ENCODE assay signal across 10 cellular contexts in genomic region chr21:45319461-45320211, GRCh38. TPM values are rescaled to one million over a fixed set of nuclear protein-coding genes. Genes with fewer than 3 reads are reported as not detected.
DNase-seq lines count a peak whose midpoint lies in the region; ATAC-seq, FAIRE-seq and TF ChIP-seq lines count a peak whose summit lies in the region.
"Had no signal": no experiment of that assay in that cellular context is flagged by ENCODE, and none has a peak within 500 bp of the region (broad histone marks: within the 10 kb centered on the region; RNA-seq: fewer than 3 reads in every experiment).

No MANE protein-coding gene starts in this region.

- no peak overlapping the region for H3K23ac ChIP-seq in H1 (ENCODE audit: insufficient read length)

- H3K4ac ChIP-seq in H1 (replicated peaks; ENCODE audit: insufficient read length, low read depth, low read length) = no peak overlapping the region

- H2BK15ac ChIP-seq in H1 (ENCODE audit: low read length) = no peak overlapping the region; the same call in 1 of the 2 replicates

- peak in 1 of 2 experiments; percentile 33; a peak in 2 of 4 replicates for TF ChIP-seq RAD21 in H1 (IDR thresholded peaks at IDR 0.05 in 1 of 2, conservative IDR thresholded peaks at IDR 0.05 in 1 of 2; ENCODE audit: low read depth in 2 of 2, low read length in 2 of 2)

- no peak overlapping the region for H3K14ac ChIP-seq in H1 (ENCODE audit: insufficient read length)

- no peak overlapping the region for H3K4me3 ChIP-seq in NT2/D1 (ENCODE audit: insufficient read length, low read depth)
- no peak overlapping the region for H3K4me3 ChIP-seq in H1 (ENCODE audit: extremely low read depth in 1 of 4, insufficient read depth in 2 of 4, low read depth in 3 of 4, low read length in 4 of 4)
- no peak overlapping the region for H3K4me3 ChIP-seq in mucosa of rectum (ENCODE audit: low read length in 2 of 2)
- no peak overlapping the region for H3K4me3 ChIP-seq in upper lobe of right lung
- H3K4me3 ChIP-seq: hepatocyte had no signal

- H2BK120ac ChIP-seq in H1 (replicated peaks; ENCODE audit: low read depth, low read length) = no peak overlapping the region

- DNase-seq in NT2/D1 (ENCODE audit: low read depth, low spot score) (no peak), H1 (ENCODE audit: low read depth in 1 of 2, low spot score in 2 of 2) (no peak), upper lobe of right lung (peak; percentile 67)
- DNase-seq in activated T-helper 1 cell treated with anti-CD3 and anti-CD28 coated beads, Interleukin-12 subunit alpha, Interleukin-12 subunit beta, Interleukin-2, Interleukin-4 antibody, amounts not matched to agents 30 ng/mL and 10 ng/mL and 1 ng/mL, durations not matched to agents 14 hours and 24 hours and 36 hours (ENCODE audit: low spot score) = no peak
- DNase-seq in central memory CD4-positive, alpha-beta T cell = no peak
- DNase-seq: NCI-H1048 had no signal

- intact Hi-C loops in upper lobe of right lung (cut with DNase I) = no loop called here
- intact Hi-C loops in activated T-helper 1 cell treated with anti-CD3 and anti-CD28 coated beads, Interleukin-12 subunit alpha, Interleukin-12 subunit beta, Interleukin-2, Interleukin-4 antibody, amounts not matched to agents 30 ng/mL and 10 ng/mL and 1 ng/mL, durations not matched to agents 14 hours and 24 hours and 36 hours (cut with micrococcal nuclease) = no loop called here

- H2AK5ac ChIP-seq in H1 (ENCODE audit: low read depth, low read length) = no peak overlapping the region; the same call in 1 of the 2 replicates

- no peak for FAIRE-seq in H1 (lab: Jason Lieb, UNC)

- WGBS in H1 (ENCODE audit: extremely low coverage in 1 of 2, insufficient coverage in 1 of 2, insufficient read length in 1 of 2, insufficient replicate concordance in 2 of 2, low coverage in 1 of 2, low lambda C conversion rate in 2 of 2, missing lambda C conversion rate in 1 of 2), 2 experiments = 91% methylated on average over 23 of the region's 23 CpGs; no CpG with 5 or more reads in 1 of the 2 experiments

- H3K27ac Mint-ChIP-seq in activated T-helper 1 cell treated with anti-CD3 and anti-CD28 coated beads, Interleukin-12 subunit alpha, Interleukin-12 subunit beta, Interleukin-2, Interleukin-4 antibody, amounts not matched to agents 30 ng/mL and 10 ng/mL and 1 ng/mL, durations not matched to agents 14 hours and 24 hours and 36 hours = no peak overlapping the region
- H3K27ac Mint-ChIP-seq: T-helper 1 cell treated with Interleukin-12 subunit alpha and Interleukin-12 subunit beta and Interleukin-4 antibody, amounts not matched to agents 30 μg/mL and 1 μg/mL, for 36 hours had no signal

- TF ChIP-seq CTCF in H1 (IDR thresholded peaks at IDR 0.05; ENCODE audit: control extremely low read depth in 1 of 3, insufficient read depth in 1 of 3, low read depth in 1 of 3, low read length in 3 of 3) = peak in 2 of 3 experiments; percentile 1 to 5; a peak in 2 of 4 replicates
- peak; percentile 20 for TF ChIP-seq CTCF in upper lobe of right lung (IDR thresholded peaks at IDR 0.05)

- no peaks in the 10 kb centered on the region for H3K36me3 Mint-ChIP-seq in activated T-helper 1 cell treated with anti-CD3 and anti-CD28 coated beads, Interleukin-12 subunit alpha, Interleukin-12 subunit beta, Interleukin-2, Interleukin-4 antibody, amounts not matched to agents 30 ng/mL and 10 ng/mL and 1 ng/mL, durations not matched to agents 14 hours and 24 hours and 36 hours (ENCODE audit: low read depth)

- H2BK12ac ChIP-seq in H1 (ENCODE audit: low read depth, low read length) = no peak overlapping the region

- no peak overlapping the region for H4K5ac ChIP-seq in H1 (ENCODE audit: insufficient read length, low read depth, low read length)

- H2AFZ ChIP-seq in H1 (ENCODE audit: low read length) = no peak overlapping the region
- H2AFZ ChIP-seq: hepatocyte had no signal

- TF ChIP-seq POLR2A in H1 (IDR thresholded peaks at IDR 0.05; ENCODE audit: control extremely low read depth in 1 of 2, low read depth in 2 of 2, low read length in 2 of 2) = no peak

- CTCF ChIA-PET in H1 (lab: Charles Lee; ENCODE audit: partially characterized antibody) = interaction anchor here (1.0 to 1.9 kb wide), 8 partner anchors 11 to 236 kb away, joined by 3 to 12 read pairs (median 5); no protein-coding TSS in a partner anchor

- H3K27me3 ChIP-seq in NT2/D1 (ENCODE audit: insufficient read depth, insufficient read length) (no peaks in the 10 kb centered on the region), H1 (replicated peaks in 1 of 4; ENCODE audit: control insufficient read depth in 3 of 4, extremely low read depth in 1 of 4, insufficient read depth in 3 of 4, low read length in 3 of 4) (no peaks in the 10 kb centered on the region), mucosa of rectum (ENCODE audit: control insufficient read depth in 2 of 2, insufficient read depth in 2 of 2, low read length in 2 of 2) (no peaks in the 10 kb centered on the region), upper lobe of right lung (no peaks in the 10 kb centered on the region)
- H3K27me3 ChIP-seq: hepatocyte had no signal

- no peaks in the 10 kb centered on the region for H3K9me3 ChIP-seq in NT2/D1 (ENCODE audit: insufficient read depth, low read length)
- no peaks in the 10 kb centered on the region for H3K9me3 ChIP-seq in H1 (ENCODE audit: insufficient read depth in 2 of 2, low read depth in 1 of 2, low read length in 1 of 2)
- H3K9me3 ChIP-seq in mucosa of rectum (ENCODE audit: control insufficient read depth in 2 of 2, low read length in 2 of 2) = no peaks in the 10 kb centered on the region
- no peaks in the 10 kb centered on the region for H3K9me3 ChIP-seq in upper lobe of right lung

- ATAC-seq in upper lobe of right lung = peak; percentile 49
- ATAC-seq in GM18858 (IDR thresholded peaks at IDR 0.05; ENCODE audit: unreplicated experiment) = no peak

- H3K4me1 Mint-ChIP-seq in activated T-helper 1 cell treated with anti-CD3 and anti-CD28 coated beads, Interleukin-12 subunit alpha, Interleukin-12 subunit beta, Interleukin-2, Interleukin-4 antibody, amounts not matched to agents 30 ng/mL and 10 ng/mL and 1 ng/mL, durations not matched to agents 14 hours and 24 hours and 36 hours (ENCODE audit: low read depth) = no peaks in the 10 kb centered on the region

- no peak overlapping the region for H2BK20ac ChIP-seq in H1 (ENCODE audit: low read length)

- no peak overlapping the region for H2BK5ac ChIP-seq in H1 (ENCODE audit: low read depth, low read length)

- no peak overlapping the region for H3K4me3 Mint-ChIP-seq in activated T-helper 1 cell treated with anti-CD3 and anti-CD28 coated beads, Interleukin-12 subunit alpha, Interleukin-12 subunit beta, Interleukin-2, Interleukin-4 antibody, amounts not matched to agents 30 ng/mL and 10 ng/mL and 1 ng/mL, durations not matched to agents 14 hours and 24 hours and 36 hours
- H3K4me3 Mint-ChIP-seq: T-helper 1 cell treated with Interleukin-12 subunit alpha and Interleukin-12 subunit beta and Interleukin-4 antibody, amounts not matched to agents 30 μg/mL and 1 μg/mL, for 36 hours had no signal

- H3K27me3 Mint-ChIP-seq in activated T-helper 1 cell treated with anti-CD3 and anti-CD28 coated beads, Interleukin-12 subunit alpha, Interleukin-12 subunit beta, Interleukin-2, Interleukin-4 antibody, amounts not matched to agents 30 ng/mL and 10 ng/mL and 1 ng/mL, durations not matched to agents 14 hours and 24 hours and 36 hours (ENCODE audit: insufficient read depth) = peaks cover 12% of the 10 kb centered on the region

- H3K27ac ChIP-seq in H1 (ENCODE audit: low read depth, low read length) (no peak overlapping the region), mucosa of rectum (ENCODE audit: low read depth in 2 of 2, low read length in 2 of 2) (peak overlapping the region; percentile 54 to 77), upper lobe of right lung (peak overlapping the region; percentile 85)

- no peaks in the 10 kb centered on the region for H4K20me1 ChIP-seq in H1 (replicated peaks in 1 of 2; ENCODE audit: control insufficient read depth in 1 of 2, insufficient read depth in 2 of 2, low read length in 2 of 2)

- H3K23me2 ChIP-seq in H1 (ENCODE audit: low read depth, low read length) = no peaks in the 10 kb centered on the region

- H4K8ac ChIP-seq in H1 (ENCODE audit: extremely low read depth, insufficient read depth, low read length) = peak overlapping the region; percentile 75; the same call in 1 of the 2 replicates

- H3K79me2 ChIP-seq in H1 (ENCODE audit: control insufficient read depth in 1 of 2, insufficient read depth in 2 of 2, low read length in 2 of 2) = no peaks in the 10 kb centered on the region
- H3K79me2 ChIP-seq: hepatocyte had no signal

- POLR2A ChIA-PET in H1 (lab: Charles Lee; ENCODE audit: partially characterized antibody) = interaction anchor here (1.0 kb wide), 1 partner anchor 46 kb away, joined by 3 read pairs; no protein-coding TSS in a partner anchor

- no peak for TF ChIP-seq EP300 in H1 (IDR thresholded peaks at IDR 0.05; ENCODE audit: borderline replicate concordance in 1 of 2, low read depth in 2 of 2, low read length in 2 of 2)

- H3K56ac ChIP-seq in H1 (replicated peaks; ENCODE audit: insufficient read length, low read depth, low read length) = no peak overlapping the region

- no peak overlapping the region for H4K91ac ChIP-seq in H1 (replicated peaks; ENCODE audit: insufficient read length, low read length)

- H3K79me1 ChIP-seq in H1 (ENCODE audit: low read depth, low read length) = no peaks in the 10 kb centered on the region

- H3K36me3 ChIP-seq in NT2/D1 (ENCODE audit: insufficient read depth, insufficient read length, low read length) (no peaks in the 10 kb centered on the region), H1 (ENCODE audit: control insufficient read depth in 2 of 4, insufficient read depth in 4 of 4, low read length in 3 of 4) (no peaks in the 10 kb centered on the region), mucosa of rectum (ENCODE audit: control insufficient read depth in 2 of 2, insufficient read depth in 2 of 2, low read length in 2 of 2) (no peaks in the 10 kb centered on the region), upper lobe of right lung (no peaks in the 10 kb centered on the region)

- peak overlapping the region; percentile 13; the same call in 1 of the 2 replicates for H3K18ac ChIP-seq in H1 (ENCODE audit: extremely low read depth, low read length)

- H3K9me3 Mint-ChIP-seq in activated T-helper 1 cell treated with anti-CD3 and anti-CD28 coated beads, Interleukin-12 subunit alpha, Interleukin-12 subunit beta, Interleukin-2, Interleukin-4 antibody, amounts not matched to agents 30 ng/mL and 10 ng/mL and 1 ng/mL, durations not matched to agents 14 hours and 24 hours and 36 hours = no peaks in the 10 kb centered on the region
- H3K9me3 Mint-ChIP-seq: T-helper 1 cell treated with Interleukin-12 subunit alpha and Interleukin-12 subunit beta and Interleukin-4 antibody, amounts not matched to agents 30 μg/mL and 1 μg/mL, for 36 hours had no signal

- H3K4me1 ChIP-seq in NT2/D1 (ENCODE audit: insufficient read depth, insufficient read length) = peaks cover 51% of the 10 kb centered on the region
- peaks cover 0 to 20% (median 13%) of the 10 kb centered on the region in 4 experiments; a peak in 6 of 7 replicates for H3K4me1 ChIP-seq in H1 (replicated peaks in 1 of 4; ENCODE audit: control insufficient read depth in 3 of 4, insufficient read depth in 4 of 4, low read length in 3 of 4)
- H3K4me1 ChIP-seq in mucosa of rectum (ENCODE audit: control insufficient read depth in 2 of 2, insufficient read depth in 2 of 2, low read length in 2 of 2) = peaks cover 8 to 20% of the 10 kb centered on the region in 2 donors
- H3K4me1 ChIP-seq in upper lobe of right lung = peaks cover 43% of the 10 kb centered on the region

- H3K4me2 ChIP-seq in H1 (ENCODE audit: insufficient read depth in 1 of 2, low read depth in 2 of 2, low read length in 2 of 2) = no peak overlapping the region
- H3K4me2 ChIP-seq: hepatocyte had no signal

- H3K9ac ChIP-seq in NT2/D1 (ENCODE audit: insufficient read length, low read depth) = peak overlapping the region; percentile 62
- no peak overlapping the region for H3K9ac ChIP-seq in H1 (replicated peaks in 1 of 4; ENCODE audit: extremely low read depth in 1 of 4, low read depth in 3 of 4, low read length in 3 of 4)
- peak overlapping the region in 1 of 2 donors; percentile 17 for H3K9ac ChIP-seq in mucosa of rectum (ENCODE audit: low read depth in 1 of 2, low read length in 2 of 2)

RNA-seq across cellular contexts. Expression of gene POFUT2, which starts 31.9 kb away (rescaled TPM):
- 32.1 and 34.6 TPM in 2 replicates for total RNA-seq in H1 (2021; fragmentation: NEBNext Ultra II Directional; extraction: Animal tissue kit (Norgen Biotek cat#: 25700))
- polyA plus RNA-seq in H1 (2011; rRNA removed) = 13.7 and 21.0 TPM in 2 replicates
- polyA plus RNA-seq in H1 (2011; cell fraction: cytosol; rRNA removed) = 20.3 TPM
- polyA plus RNA-seq in H1 (2011; cell fraction: nucleus; rRNA removed) = 88.5 TPM
- polyA plus RNA-seq in H1 (2012, experiment 1 of 2) = 24.1 to 33.7 TPM (median 29.4 TPM) in 4 replicates
- polyA plus RNA-seq in H1 (2012, experiment 2 of 2) = 15.8 TPM
- 33.3 TPM for polyA plus RNA-seq in H1 (2013, experiment 1 of 2)
- polyA plus RNA-seq in H1 (2013, experiment 2 of 2) = 33.7 TPM
- 11.2 and 13.2 TPM in 2 replicates for polyA minus RNA-seq in H1 (2011; rRNA and poly(A)+ RNA removed)
- polyA minus RNA-seq in H1 (2011; cell fraction: cytosol; rRNA and poly(A)+ RNA removed) = 13.0 TPM
- 28.5 TPM for polyA minus RNA-seq in H1 (2011; cell fraction: nucleus; rRNA and poly(A)+ RNA removed)
- 29.0 TPM for total RNA-seq in upper lobe of right lung
- total RNA-seq in activated T-helper 1 cell treated with anti-CD3 and anti-CD28 coated beads, Interleukin-12 subunit alpha, Interleukin-12 subunit beta, Interleukin-2, Interleukin-4 antibody, amounts not matched to agents 30 ng/mL and 10 ng/mL and 1 ng/mL, durations not matched to agents 14 hours and 24 hours and 36 hours = 14.3 and 17.6 TPM in 2 replicates
